Comparison of ENCODE assay signal across 10 cellular contexts in genomic region chr16:85574672-85575475, GRCh38. TPM values are rescaled to one million over a fixed set of nuclear protein-coding genes. Genes with fewer than 3 reads are reported as not detected.
DNase-seq lines count a peak whose midpoint lies in the region; TF ChIP-seq lines count a peak whose summit lies in the region.
"Had no signal": no experiment of that assay in that cellular context is flagged by ENCODE, and none has a peak within 500 bp of the region (broad histone marks: within the 10 kb centered on the region; RNA-seq: fewer than 3 reads in every experiment).

No MANE protein-coding gene starts in this region.

- H3K36me3 Mint-ChIP-seq in immature natural killer cell: peaks cover 0 to 5% (median 0%) of the 10 kb centered on the region in 3 donors

- TF ChIP-seq EP300 in suprapubic skin (IDR thresholded peaks at IDR 0.05): no peak

- WGBS in suprapubic skin: 39% methylated on average over 27 of the region's 29 CpGs

- DNase-seq in NCI-H1105 treated with DMSO at 0.1 percent for 48 hours (lab: John Stamatoyannopoulos, UW): peak; percentile 31
- DNase-seq in NCI-H1105 (lab: John Stamatoyannopoulos, UW): no peak
- no peak for DNase-seq in Peyer's patch
- no peak for DNase-seq in immature natural killer cell
- no peak for DNase-seq in suprapubic skin (ENCODE audit: low spot score in 2 of 2)
- no peak for DNase-seq in superior temporal gyrus (ENCODE audit: extremely low spot score)
- DNase-seq in occipital lobe (lab: John Stamatoyannopoulos, UW): no peak
- no peak for DNase-seq in EL
- DNase-seq: activated T-cell treated with anti-CD3 and anti-CD28 coated beads, Interleukin-2, amount 50 U/mL, for 4 hours; stimulated activated naive CD8-positive, alpha-beta T cell treated with anti-CD3 and anti-CD28 coated beads, Interleukin-15, amount 100 ng/mL, for 72 hours had no signal

- H3K36me3 ChIP-seq in Peyer's patch: no peaks in the 10 kb centered on the region
- no peaks in the 10 kb centered on the region for H3K36me3 ChIP-seq in suprapubic skin

- H3K4me3 Mint-ChIP-seq in immature natural killer cell: no peak overlapping the region
- H3K4me3 Mint-ChIP-seq: activated T-cell treated with anti-CD3 and anti-CD28 coated beads, Interleukin-2, amount 50 U/mL, for 4 hours; stimulated activated naive CD8-positive, alpha-beta T cell treated with anti-CD3 and anti-CD28 coated beads, Interleukin-15, amount 100 ng/mL, for 72 hours had no signal

- H3K4me1 ChIP-seq in Peyer's patch: peaks cover 15 to 77% (median 31%) of the 10 kb centered on the region in 4 donors
- H3K4me1 ChIP-seq in suprapubic skin: peaks cover 59% of the 10 kb centered on the region

- H3K27ac Mint-ChIP-seq in immature natural killer cell: peak overlapping the region in 5 of 6 donors; percentile 23 to 72 (median 60)
- H3K27ac Mint-ChIP-seq: stimulated activated naive CD8-positive, alpha-beta T cell treated with anti-CD3 and anti-CD28 coated beads, Interleukin-15, amount 100 ng/mL, for 72 hours had no signal

- no peak for TF ChIP-seq POLR2A in Peyer's patch (IDR thresholded peaks at IDR 0.05)
- TF ChIP-seq POLR2A in suprapubic skin (IDR thresholded peaks at IDR 0.05): no peak

- H3K9me3 ChIP-seq in Peyer's patch (no peaks in the 10 kb centered on the region), suprapubic skin (no peaks in the 10 kb centered on the region)

- H3K27ac ChIP-seq in Peyer's patch (peak overlapping the region in 3 of 4 donors; percentile 57 to 67 (median 61)), suprapubic skin (peak overlapping the region; percentile 70)

- H3K27me3 ChIP-seq in Peyer's patch (no peaks in the 10 kb centered on the region), suprapubic skin (no peaks in the 10 kb centered on the region)

- no peaks in the 10 kb centered on the region for H3K9me3 Mint-ChIP-seq in immature natural killer cell
- H3K9me3 Mint-ChIP-seq: activated T-cell treated with anti-CD3 and anti-CD28 coated beads, Interleukin-2, amount 50 U/mL, for 4 hours; stimulated activated naive CD8-positive, alpha-beta T cell treated with anti-CD3 and anti-CD28 coated beads, Interleukin-15, amount 100 ng/mL, for 72 hours had no signal

- H3K4me3 ChIP-seq in Peyer's patch: no peak overlapping the region
- no peak overlapping the region for H3K4me3 ChIP-seq in suprapubic skin

- H3K27me3 Mint-ChIP-seq in immature natural killer cell (ENCODE audit: low read depth in 3 of 3): peaks cover 24 to 30% (median 26%) of the 10 kb centered on the region in 3 donors
- H3K27me3 Mint-ChIP-seq: stimulated activated naive CD8-positive, alpha-beta T cell treated with anti-CD3 and anti-CD28 coated beads, Interleukin-15, amount 100 ng/mL, for 72 hours had no signal

- peaks cover 89 to 90% of the 10 kb centered on the region in 2 donors for H3K4me1 Mint-ChIP-seq in immature natural killer cell

- TF ChIP-seq CTCF in Peyer's patch (IDR thresholded peaks at IDR 0.05) (no peak), suprapubic skin (IDR thresholded peaks at IDR 0.05) (no peak)

RNA-seq across cellular contexts. Expression of gene GSE1, which starts 38.2 kb away (rescaled TPM):
- 100 to 1,000 TPM in 3 of 4 donors, 10 to 100 TPM in 1; 79.7 to 196 (median 143) TPM for total RNA-seq in Peyer's patch
- polyA plus RNA-seq in immature natural killer cell: 1 to 10 TPM in 2 of 3 donors, under 1 TPM in 1; 0.15 to 9.4 (median 2.9) TPM
- 100 to 1,000 TPM in 2 of 4 donors, 10 to 100 TPM in 2; 46.7 to 144 (median 96.9) TPM for total RNA-seq in suprapubic skin
- 18.4 TPM for total RNA-seq in occipital lobe
